In genomic region chr3:195905970-195906864, GRCh38 we compare ENCODE assay signal across 1 cellular context.
TF ChIP-seq lines count a peak whose summit lies in the region.

No MANE protein-coding gene starts in this region.

TF ChIP-seq in K562, 482 proteins besides CTCF, POLR2A, EP300 and RAD21 (continued from another document):
- TF ChIP-seq ATF3 (IDR thresholded peaks at IDR 0.05) (peak; percentile 49), ATF3 (CRISPR knock-in tag; conservative IDR thresholded peaks at IDR 0.05) (no peak), CREB3L1 (IDR thresholded peaks at IDR 0.05; ENCODE audit: borderline replicate concordance, low read depth) (no peak), ZSCAN32 (CRISPR knock-in tag; IDR thresholded peaks at IDR 0.05) (no peak), TCF7 (IDR thresholded peaks at IDR 0.05; ENCODE audit: borderline replicate concordance) (no peak), MEF2A (IDR thresholded peaks at IDR 0.05; ENCODE audit: control insufficient read depth, low read depth, low read length) (0 out of 2 replicates have a peak, but pooled peaks have one; percentile 50)
